ENCODE assay signal across 24 cellular contexts in the genomic region with DNA sequence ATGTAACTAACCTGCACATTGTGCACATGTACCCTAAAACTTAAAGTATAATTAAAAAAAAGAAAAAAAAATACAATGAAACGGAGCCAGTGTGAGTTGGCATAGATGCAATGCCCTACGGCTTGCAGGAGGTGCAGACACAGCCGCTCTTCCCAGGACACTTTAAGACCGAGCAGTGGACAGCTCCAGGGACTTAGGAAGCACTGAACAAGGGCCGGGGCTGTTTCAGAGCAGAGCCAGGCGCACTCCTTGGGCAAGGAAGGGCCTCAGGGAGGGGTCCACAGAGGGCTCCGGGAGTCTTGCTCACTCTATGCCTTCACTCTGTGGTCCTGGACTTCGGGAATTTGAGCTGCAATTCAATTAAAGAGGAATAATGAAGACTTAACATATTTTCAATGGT.
"Had no signal": no experiment of that assay in that cellular context is flagged by ENCODE, and none has a peak within 500 bp of the region (broad histone marks: within the 10 kb centered on the region; RNA-seq: fewer than 3 reads in every experiment).

No MANE protein-coding gene starts in this region.

- DNase-seq: hippocampal formation; kidney glomerular epithelial cell; left colon; left lung; mesendoderm; naive B cell; natural killer cell; nephron progenitor cell; pancreas; retina; right cardiac atrium; stimulated activated CD4-positive, alpha-beta T cell treated with anti-CD3 and anti-CD28 coated beads, Interleukin-12 subunit alpha, Interleukin-12 subunit beta, amount 100 ng/mL, for 4 hours; stimulated activated CD4-positive, alpha-beta T cell treated with anti-CD3 and anti-CD28 coated beads, Interleukin-15, amount 100 ng/mL, for 24 hours; stimulated activated CD4-positive, alpha-beta T cell treated with anti-CD3 and anti-CD28 coated beads, Interleukin-2, amount 100 ng/mL, for 24 hours; stimulated activated CD4-positive, alpha-beta T cell treated with anti-CD3 and anti-CD28 coated beads, Interleukin-4, amount 100 ng/mL, for 1 hour; stimulated activated naive B cell treated with anti-CD40 and anti-IgM and Interleukin-4, amounts not matched to agents 10 μg/mL and 1 μg/mL and 100 μg/mL, for 72 hours; stimulated activated naive CD8-positive, alpha-beta T cell treated with anti-CD3 and anti-CD28 coated beads, Interleukin-15, Interleukin-2, amounts not matched to agents 100 U/mL and 50 U/mL, for 24 hours; stomach; testis; thyroid gland; transverse colon; upper lobe of right lung had no signal

- H3K9me3 Mint-ChIP-seq: mesothelial cell of epicardium; natural killer cell; nephron progenitor cell; stimulated activated naive B cell treated with anti-CD40 and anti-IgM and Interleukin-4, amounts not matched to agents 10 μg/mL and 1 μg/mL and 100 μg/mL, for 72 hours had no signal

- ATAC-seq: left colon; left lung; natural killer cell; pancreas; right cardiac atrium; sciatic nerve; stimulated activated naive B cell treated with anti-CD40 and anti-IgM and Interleukin-4, amounts not matched to agents 10 μg/mL and 1 μg/mL and 100 μg/mL, for 72 hours; stimulated activated naive CD8-positive, alpha-beta T cell treated with anti-CD3 and anti-CD28 coated beads, Interleukin-15, Interleukin-2, amounts not matched to agents 100 U/mL and 50 U/mL, for 24 hours; upper lobe of right lung had no signal

- H3K4me1 Mint-ChIP-seq: mesothelial cell of epicardium; naive B cell; natural killer cell; nephron progenitor cell; stimulated activated naive B cell treated with anti-CD40 and anti-IgM and Interleukin-4, amounts not matched to agents 10 μg/mL and 1 μg/mL and 100 μg/mL, for 72 hours had no signal

- H3K36me3 Mint-ChIP-seq: mesothelial cell of epicardium; naive B cell; natural killer cell; stimulated activated naive B cell treated with anti-CD40 and anti-IgM and Interleukin-4, amounts not matched to agents 10 μg/mL and 1 μg/mL and 100 μg/mL, for 72 hours had no signal

- H3K27me3 Mint-ChIP-seq: stimulated activated naive B cell treated with anti-CD40 and anti-IgM and Interleukin-4, amounts not matched to agents 10 μg/mL and 1 μg/mL and 100 μg/mL, for 72 hours had no signal

- H3K27ac Mint-ChIP-seq: mesothelial cell of epicardium; natural killer cell; nephron progenitor cell; stimulated activated naive B cell treated with anti-CD40 and anti-IgM and Interleukin-4, amounts not matched to agents 10 μg/mL and 1 μg/mL and 100 μg/mL, for 72 hours had no signal

- H3K4me3 Mint-ChIP-seq: mesothelial cell of epicardium; naive B cell; natural killer cell; nephron progenitor cell; stimulated activated naive B cell treated with anti-CD40 and anti-IgM and Interleukin-4, amounts not matched to agents 10 μg/mL and 1 μg/mL and 100 μg/mL, for 72 hours had no signal
